9 cellular contexts compared by ENCODE assay signal in the genomic region with DNA sequence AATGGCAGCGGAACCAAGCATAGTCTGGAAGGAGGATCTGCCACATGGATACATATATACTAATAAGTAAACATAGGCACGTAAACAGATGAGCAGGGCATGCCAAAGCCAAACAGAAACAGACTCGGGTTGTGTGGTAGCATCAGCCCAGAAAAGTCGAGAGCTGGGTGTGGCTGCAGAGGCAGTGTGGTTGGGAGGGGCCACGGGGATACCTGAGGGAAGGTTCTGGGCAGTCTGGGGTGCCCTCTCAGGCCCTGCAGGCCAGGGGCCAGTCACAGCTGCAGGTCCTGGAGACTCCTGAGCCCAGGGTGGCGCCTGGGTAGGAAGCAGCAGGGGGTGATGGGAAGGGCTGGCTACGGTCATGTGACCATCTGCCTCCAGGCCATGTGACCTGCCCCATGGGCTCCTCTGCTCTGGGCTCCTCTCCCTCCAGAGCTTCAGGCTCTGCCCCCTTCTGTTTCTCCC. TPM values are rescaled to one million over a fixed set of nuclear protein-coding genes. Genes with fewer than 3 reads are reported as not detected.
A peak's percentile ranks its signal among the peaks of the same experiment; 100 is the strongest.
DNase-seq lines count a peak whose midpoint lies in the region; ATAC-seq and TF ChIP-seq lines count a peak whose summit lies in the region.
"Had no signal": no experiment of that assay in that cellular context is flagged by ENCODE, and none has a peak within 500 bp of the region (broad histone marks: within the 10 kb centered on the region; RNA-seq: fewer than 3 reads in every experiment).

No MANE protein-coding gene starts in this region.

- no peak for ATAC-seq in CD8-positive, alpha-beta T cell
- ATAC-seq in HG03095 (IDR thresholded peaks at IDR 0.05; ENCODE audit: unreplicated experiment) (no peak), GM18870 (IDR thresholded peaks at IDR 0.05; ENCODE audit: unreplicated experiment) (no peak)

- POLR2A ChIA-PET in CD8-positive, alpha-beta T cell (lab: Charles Lee) = interaction anchor here (0.8 to 1.1 kb wide), 2 partner anchors 190 to 287 kb away, joined by 3 to 4 read pairs; no protein-coding TSS in a partner anchor

- peaks cover 5% of the 10 kb centered on the region for H3K36me3 ChIP-seq in CD8-positive, alpha-beta T cell (ENCODE audit: insufficient read depth, low read length)
- H3K36me3 ChIP-seq in adipocyte (ENCODE audit: control insufficient read depth, insufficient read depth, low read length, severe bottlenecking) = no peaks in the 10 kb centered on the region
- no peaks in the 10 kb centered on the region for H3K36me3 ChIP-seq in mucosa of rectum (ENCODE audit: control insufficient read depth in 2 of 2, insufficient read depth in 2 of 2, low read length in 2 of 2)

- H3K9ac ChIP-seq in adipocyte (ENCODE audit: low read length) = peak overlapping the region; percentile 24
- no peak overlapping the region for H3K9ac ChIP-seq in mucosa of rectum (ENCODE audit: low read depth in 1 of 2, low read length in 2 of 2)

- CTCF ChIA-PET in CD8-positive, alpha-beta T cell (lab: Charles Lee) = interaction anchor here (0.6 to 8.6 kb wide), 18 partner anchors 23 to 293 kb away, joined by 3 to 105 read pairs (median 3); no protein-coding TSS in a partner anchor
- CTCF ChIA-PET in activated naive CD4-positive, alpha-beta T cell treated with anti-CD3 and anti-CD28 coated beads for 36 hours (lab: Charles Lee) = interaction anchor here (0.6 to 8.2 kb wide), 11 partner anchors 19 to 300 kb away, joined by 3 to 99 read pairs (median 4); no protein-coding TSS in a partner anchor

- no peak overlapping the region for H3K4me3 Mint-ChIP-seq in CD8-positive, alpha-beta T cell
- H3K4me3 Mint-ChIP-seq in T-helper 2 cell treated with Interferon-gamma antibody and Interleukin-4, amounts not matched to agents 5 μg/mL and 100 μg/mL, for 36 hours = no peak overlapping the region
- H3K4me3 Mint-ChIP-seq in activated naive CD4-positive, alpha-beta T cell treated with anti-CD3 and anti-CD28 coated beads for 36 hours = no peak overlapping the region
- H3K4me3 Mint-ChIP-seq: immature natural killer cell had no signal

- TF ChIP-seq RAD21 in Ishikawa (IDR thresholded peaks at IDR 0.05; ENCODE audit: low read depth) = no peak

- no peak overlapping the region for H3K27ac ChIP-seq in CD8-positive, alpha-beta T cell (ENCODE audit: low read depth, low read length)
- peak overlapping the region; percentile 20 to 23 for H3K27ac ChIP-seq in mucosa of rectum (ENCODE audit: low read depth in 2 of 2, low read length in 2 of 2)

- TF ChIP-seq EP300 in Ishikawa (IDR thresholded peaks at IDR 0.05; ENCODE audit: borderline replicate concordance) = no peak

- peak overlapping the region; percentile 62 for H3K27ac Mint-ChIP-seq in CD8-positive, alpha-beta T cell
- H3K27ac Mint-ChIP-seq in T-helper 2 cell treated with Interferon-gamma antibody and Interleukin-4, amounts not matched to agents 5 μg/mL and 100 μg/mL, for 36 hours = no peak overlapping the region
- no peak overlapping the region for H3K27ac Mint-ChIP-seq in activated naive CD4-positive, alpha-beta T cell treated with anti-CD3 and anti-CD28 coated beads for 36 hours

- H3K4me1 ChIP-seq in CD8-positive, alpha-beta T cell (ENCODE audit: insufficient read depth, low read length) = peaks cover 3% of the 10 kb centered on the region
- H3K4me1 ChIP-seq in adipocyte (ENCODE audit: control insufficient read depth, insufficient read depth, low read length) (peaks cover 40% of the 10 kb centered on the region), mucosa of rectum (ENCODE audit: control insufficient read depth in 2 of 2, insufficient read depth in 2 of 2, low read length in 2 of 2) (peaks cover 0 to 3% of the 10 kb centered on the region in 2 donors)

- no peaks in the 10 kb centered on the region for H3K9me3 Mint-ChIP-seq in CD8-positive, alpha-beta T cell
- no peaks in the 10 kb centered on the region for H3K9me3 Mint-ChIP-seq in T-helper 2 cell treated with Interferon-gamma antibody and Interleukin-4, amounts not matched to agents 5 μg/mL and 100 μg/mL, for 36 hours
- H3K9me3 Mint-ChIP-seq in activated naive CD4-positive, alpha-beta T cell treated with anti-CD3 and anti-CD28 coated beads for 36 hours = no peaks in the 10 kb centered on the region
- H3K9me3 Mint-ChIP-seq: immature natural killer cell had no signal

- intact Hi-C loops in CD8-positive, alpha-beta T cell (cut with DNase I, micrococcal nuclease) = loop anchor here in 1 of 2 experiments (5.0 kb wide), 1 partner anchor 192 kb away; the partner anchor contains the start of gene TRERF1
- intact Hi-C loops in activated naive CD4-positive, alpha-beta T cell treated with anti-CD3 and anti-CD28 coated beads for 36 hours (cut with micrococcal nuclease) = loop anchor here (2.0 to 5.0 kb wide), 2 partner anchors 190 to 272 kb away; partner anchors contain the start of gene TRERF1

- H3K36me3 Mint-ChIP-seq in CD8-positive, alpha-beta T cell = peaks cover 73% of the 10 kb centered on the region
- peaks cover 17% of the 10 kb centered on the region for H3K36me3 Mint-ChIP-seq in T-helper 2 cell treated with Interferon-gamma antibody and Interleukin-4, amounts not matched to agents 5 μg/mL and 100 μg/mL, for 36 hours (ENCODE audit: low read depth)
- peaks cover 6% of the 10 kb centered on the region for H3K36me3 Mint-ChIP-seq in activated naive CD4-positive, alpha-beta T cell treated with anti-CD3 and anti-CD28 coated beads for 36 hours (ENCODE audit: low read depth)

- no peak overlapping the region for H3K4me3 ChIP-seq in CD8-positive, alpha-beta T cell (ENCODE audit: low read depth, low read length)
- peak overlapping the region; percentile 49 for H3K4me3 ChIP-seq in adipocyte (ENCODE audit: low read length)
- H3K4me3 ChIP-seq in mucosa of rectum (ENCODE audit: low read length in 2 of 2) = no peak overlapping the region

- no peak for TF ChIP-seq CTCF in CD8-positive, alpha-beta T cell (IDR thresholded peaks at IDR 0.05)

- H3K4me1 Mint-ChIP-seq in CD8-positive, alpha-beta T cell (ENCODE audit: low read depth) = peaks cover 12% of the 10 kb centered on the region
- H3K4me1 Mint-ChIP-seq in T-helper 2 cell treated with Interferon-gamma antibody and Interleukin-4, amounts not matched to agents 5 μg/mL and 100 μg/mL, for 36 hours (ENCODE audit: low read depth) = peaks cover 3% of the 10 kb centered on the region
- no peaks in the 10 kb centered on the region for H3K4me1 Mint-ChIP-seq in activated naive CD4-positive, alpha-beta T cell treated with anti-CD3 and anti-CD28 coated beads for 36 hours (ENCODE audit: low read depth)

- H3K9me3 ChIP-seq in CD8-positive, alpha-beta T cell (ENCODE audit: low read length) = no peaks in the 10 kb centered on the region
- H3K9me3 ChIP-seq in adipocyte (ENCODE audit: control insufficient read depth, low read length) (no peaks in the 10 kb centered on the region), mucosa of rectum (ENCODE audit: control insufficient read depth in 2 of 2, low read length in 2 of 2) (no peaks in the 10 kb centered on the region)

- no peaks in the 10 kb centered on the region for H3K27me3 ChIP-seq in CD8-positive, alpha-beta T cell (ENCODE audit: insufficient read depth, low read length)
- no peaks in the 10 kb centered on the region for H3K27me3 ChIP-seq in adipocyte (replicated peaks; ENCODE audit: control insufficient read depth, insufficient read depth, low read length)
- no peaks in the 10 kb centered on the region for H3K27me3 ChIP-seq in mucosa of rectum (ENCODE audit: control insufficient read depth in 2 of 2, insufficient read depth in 2 of 2, low read length in 2 of 2)

- no peaks in the 10 kb centered on the region for H3K27me3 Mint-ChIP-seq in CD8-positive, alpha-beta T cell (ENCODE audit: low read depth)
- H3K27me3 Mint-ChIP-seq in T-helper 2 cell treated with Interferon-gamma antibody and Interleukin-4, amounts not matched to agents 5 μg/mL and 100 μg/mL, for 36 hours (ENCODE audit: low read depth) = no peaks in the 10 kb centered on the region
- no peaks in the 10 kb centered on the region for H3K27me3 Mint-ChIP-seq in activated naive CD4-positive, alpha-beta T cell treated with anti-CD3 and anti-CD28 coated beads for 36 hours (ENCODE audit: low read depth)

- DNase-seq in CD8-positive, alpha-beta T cell = no peak
- no peak for DNase-seq in adipocyte (ENCODE audit: low read depth)
- no peak for DNase-seq in T-helper 2 cell treated with Interferon-gamma antibody and Interleukin-4, amounts not matched to agents 5 μg/mL and 100 μg/mL, for 36 hours (ENCODE audit: low spot score)
- no peak for DNase-seq in activated naive CD4-positive, alpha-beta T cell treated with anti-CD3 and anti-CD28 coated beads for 36 hours

TF ChIP-seq in Ishikawa, 13 proteins besides CTCF, POLR2A, EP300 and RAD21:
- TF ChIP-seq USF1 (IDR thresholded peaks at IDR 0.05) = peak; percentile 89
- no peak for TF ChIP-seq CREB1 (IDR thresholded peaks at IDR 0.05; ENCODE audit: low read depth)
- no peak for TF ChIP-seq TEAD4 (IDR thresholded peaks at IDR 0.05)

RNA-seq across cellular contexts. Expression of gene MRPS10, which starts 42.8 kb away (rescaled TPM):
- total RNA-seq in CD8-positive, alpha-beta T cell = 10 to 100 TPM; 17.0 to 17.4 TPM
- total RNA-seq in activated naive CD4-positive, alpha-beta T cell treated with anti-CD3 and anti-CD28 coated beads for 36 hours = 10 to 100 TPM; 39.7 to 40.7 TPM
